8 cellular contexts compared by ENCODE assay signal in genomic region chr1:167617100-167617949, GRCh38. TPM values are rescaled to one million over a fixed set of nuclear protein-coding genes. Genes with fewer than 3 reads are reported as not detected.
DNase-seq lines count a peak whose midpoint lies in the region; ATAC-seq and TF ChIP-seq lines count a peak whose summit lies in the region.

No MANE protein-coding gene starts in this region.

- no peaks in the 10 kb centered on the region for H3K36me3 Mint-ChIP-seq in endodermal cell (ENCODE audit: low read depth)
- peaks cover 8% of the 10 kb centered on the region for H3K36me3 Mint-ChIP-seq in natural killer cell treated with Interleukin-12 subunit alpha and Interleukin-12 subunit beta and Interleukin-15 and Interleukin-18, amount 100 ng/mL, for 72 hours

- ATAC-seq in GM18511 (IDR thresholded peaks at IDR 0.05; ENCODE audit: unreplicated experiment) (peak; percentile 81), HG02759 (IDR thresholded peaks at IDR 0.05; ENCODE audit: unreplicated experiment) (peak; percentile 74)
- ATAC-seq in natural killer cell treated with Interleukin-12 subunit alpha and Interleukin-12 subunit beta and Interleukin-15 and Interleukin-18, amount 100 ng/mL, for 72 hours, result peak; percentile 72 to 80

- H3K36me3 ChIP-seq in endodermal cell (ENCODE audit: control insufficient read depth, insufficient read depth, low read length), result no peaks in the 10 kb centered on the region
- no peaks in the 10 kb centered on the region for H3K36me3 ChIP-seq in vagina

- no peak overlapping the region for H3K27ac Mint-ChIP-seq in endodermal cell
- H3K27ac Mint-ChIP-seq in natural killer cell treated with Interleukin-12 subunit alpha and Interleukin-12 subunit beta and Interleukin-15 and Interleukin-18, amount 100 ng/mL, for 72 hours, result peak overlapping the region; percentile 4 to 70

- H3K27ac ChIP-seq in endodermal cell (ENCODE audit: low read depth, low read length) (no peak overlapping the region), vagina (no peak overlapping the region)

- no peak overlapping the region for H3K9ac ChIP-seq in endodermal cell (ENCODE audit: extremely low read depth, low read length, poor library complexity, severe bottlenecking)

- H3K4me1 ChIP-seq in endodermal cell (ENCODE audit: control insufficient read depth, insufficient read depth, low read length), result peaks cover 4% of the 10 kb centered on the region
- peaks cover 10% of the 10 kb centered on the region for H3K4me1 ChIP-seq in vagina

- TF ChIP-seq CTCF in endodermal cell (conservative IDR thresholded peaks at IDR 0.05) (no peak), vagina (IDR thresholded peaks at IDR 0.05) (no peak)

- no peak overlapping the region for H3K4me3 Mint-ChIP-seq in endodermal cell
- H3K4me3 Mint-ChIP-seq in natural killer cell treated with Interleukin-12 subunit alpha and Interleukin-12 subunit beta and Interleukin-15 and Interleukin-18, amount 100 ng/mL, for 72 hours, result peak overlapping the region; percentile 64

- DNase-seq in RPMI7951 (ENCODE audit: low read depth) (peak; percentile 17), endodermal cell (peak; percentile 79), DMS 273 (lab: John Stamatoyannopoulos, UW; ENCODE audit: unreplicated experiment) (no peak), DMS153 (lab: John Stamatoyannopoulos, UW) (no peak), vagina (ENCODE audit: extremely low spot score in 2 of 2) (no peak)
- DNase-seq in natural killer cell treated with Interleukin-12 subunit alpha and Interleukin-12 subunit beta and Interleukin-15 and Interleukin-18, amount 100 ng/mL, for 72 hours (ENCODE audit: low spot score), result no peak

- peaks cover 22% of the 10 kb centered on the region for H3K9me3 Mint-ChIP-seq in endodermal cell
- no peaks in the 10 kb centered on the region for H3K9me3 Mint-ChIP-seq in natural killer cell treated with Interleukin-12 subunit alpha and Interleukin-12 subunit beta and Interleukin-15 and Interleukin-18, amount 100 ng/mL, for 72 hours

- H3K27me3 Mint-ChIP-seq in endodermal cell (ENCODE audit: insufficient read depth), result no peaks in the 10 kb centered on the region
- no peaks in the 10 kb centered on the region for H3K27me3 Mint-ChIP-seq in natural killer cell treated with Interleukin-12 subunit alpha and Interleukin-12 subunit beta and Interleukin-15 and Interleukin-18, amount 100 ng/mL, for 72 hours

- peaks cover 21% of the 10 kb centered on the region for H3K4me1 Mint-ChIP-seq in endodermal cell
- peaks cover 22 to 31% of the 10 kb centered on the region in 2 donors for H3K4me1 Mint-ChIP-seq in natural killer cell treated with Interleukin-12 subunit alpha and Interleukin-12 subunit beta and Interleukin-15 and Interleukin-18, amount 100 ng/mL, for 72 hours (ENCODE audit: low read depth in 2 of 2)

- no peaks in the 10 kb centered on the region for H3K27me3 ChIP-seq in endodermal cell (ENCODE audit: control insufficient read depth, insufficient read depth, low read length, poor library complexity, severe bottlenecking)
- H3K27me3 ChIP-seq in vagina, result no peaks in the 10 kb centered on the region

- H3K9me3 ChIP-seq in endodermal cell (ENCODE audit: control insufficient read depth, low read length), result peaks cover 11% of the 10 kb centered on the region
- no peaks in the 10 kb centered on the region for H3K9me3 ChIP-seq in vagina

- intact Hi-C loops in vagina (cut with DNase I), result no loop called here

- WGBS in endodermal cell (ENCODE audit: insufficient coverage in 1 of 2, insufficient read length in 1 of 2), 2 experiments, result 74 to 100% methylated on average over 2 to 6 of the region's 7 CpGs

- H3K4me3 ChIP-seq in endodermal cell (ENCODE audit: low read length) (no peak overlapping the region), vagina (no peak overlapping the region)

- TF ChIP-seq POLR2A in vagina (IDR thresholded peaks at IDR 0.05), result no peak

RNA-seq across cellular contexts. Expression of gene RCSD1, which starts 12.7 kb away (rescaled TPM):
- 0.12 and 0.59 TPM in 2 replicates for total RNA-seq in RPMI7951 (2014; rRNA removed; shearing (Covaris generic))
- total RNA-seq in endodermal cell, result under 1 TPM; 0.11 to 0.29 TPM
- 0.61 TPM for polyA plus RNA-seq in endodermal cell (2013, experiment 1 of 2)
- 0.37 TPM for polyA plus RNA-seq in endodermal cell (2013, experiment 2 of 2)
- 10 to 100 TPM; 30.3 to 30.9 TPM for total RNA-seq in natural killer cell treated with Interleukin-12 subunit alpha and Interleukin-12 subunit beta and Interleukin-15 and Interleukin-18, amount 100 ng/mL, for 72 hours
- 11.5 TPM for total RNA-seq in vagina

Comparison
In these comparisons a context has a peak if more than half of its experiments do, and no peak if none do; other contexts are left out.
1. DNase-seq: peak in RPMI7951 (single experiment) and endodermal cell (single experiment); none in natural killer cell treated with Interleukin-12 subunit alpha and Interleukin-12 subunit beta and Interleukin-15 and Interleukin-18, amount 100 ng/mL, for 72 hours (single experiment), DMS 273 (single experiment), DMS153 (single experiment) and vagina (0 of 2).
2. Peak in every context shown above with its lines, with median percentiles within 50 percentile points of each other: ATAC-seq.